In genomic region chr7:84049034-84049433, GRCh38 we compare ENCODE assay signal across 18 cellular contexts.
A peak's percentile ranks its signal among the peaks of the same experiment; 100 is the strongest.
DNase-seq lines count a peak whose midpoint lies in the region; ATAC-seq and TF ChIP-seq lines count a peak whose summit lies in the region.
"Had no signal": no experiment of that assay in that cellular context is flagged by ENCODE, and none has a peak within 500 bp of the region (broad histone marks: within the 10 kb centered on the region; RNA-seq: fewer than 3 reads in every experiment).

No MANE protein-coding gene starts in this region.

- no peaks in the 10 kb centered on the region for H3K79me2 ChIP-seq in mammary epithelial cell (ENCODE audit: insufficient read depth, low read length)

- no peak overlapping the region for H3K27ac ChIP-seq in mammary epithelial cell (ENCODE audit: insufficient read depth, low read depth, low read length)
- H3K27ac ChIP-seq: 22Rv1, BLaER1 had no signal

- H4K20me1 ChIP-seq in mammary epithelial cell (ENCODE audit: insufficient read depth, low read length), result no peaks in the 10 kb centered on the region
- H4K20me1 ChIP-seq: BLaER1 had no signal

- peak overlapping the region; percentile 4 for H3K4me2 ChIP-seq in mammary epithelial cell (ENCODE audit: insufficient read depth, low read depth, low read length)
- H3K4me2 ChIP-seq: BLaER1 had no signal

- H3K27ac Mint-ChIP-seq in MCF 10A (ENCODE audit: low read depth, unreplicated experiment), result no peak overlapping the region
- H3K27ac Mint-ChIP-seq in T-helper 17 cell, result no peak overlapping the region
- H3K27ac Mint-ChIP-seq: CD4-positive, CD25-positive, alpha-beta regulatory T cell; HFFc6 had no signal

- H3K4me3 Mint-ChIP-seq in MCF 10A (ENCODE audit: unreplicated experiment), result no peak overlapping the region
- H3K4me3 Mint-ChIP-seq in T-helper 17 cell, result no peak overlapping the region
- H3K4me3 Mint-ChIP-seq: CD4-positive, CD25-positive, alpha-beta regulatory T cell; HFFc6 had no signal

- in situ Hi-C loops in mammary epithelial cell (cut with MboI; ENCODE audit: low sequenced_read_pairs in 2 of 2), result no loop called here

- H3K9me3 Mint-ChIP-seq in MCF 10A (ENCODE audit: unreplicated experiment), result peaks cover 5% of the 10 kb centered on the region
- H3K9me3 Mint-ChIP-seq: HFFc6 had no signal

- no peaks in the 10 kb centered on the region for H3K27me3 ChIP-seq in mammary epithelial cell (ENCODE audit: insufficient read depth, low read length)
- H3K27me3 ChIP-seq: BLaER1 had no signal

- H3K36me3 ChIP-seq in mammary epithelial cell (ENCODE audit: insufficient read depth, low read length), result no peaks in the 10 kb centered on the region
- H3K36me3 ChIP-seq: BLaER1, HAP-1 had no signal

- BruUV-seq in mammary epithelial cell (replicated peaks; lab: Mats Ljungman, UMichigan), result no TSS peak
- no TSS peak for BruUV-seq in MCF 10A (replicated peaks; lab: Mats Ljungman, UMichigan)

- dilution Hi-C loops in mammary epithelial cell (cut with HindIII; ENCODE audit: low sequenced_read_pairs), result no loop called here

- CTCF ChIA-PET in mammary epithelial cell (lab: Charles Lee; ENCODE audit: low non-redundant PET), result no interaction called here
- CTCF ChIA-PET in MCF 10A (lab: Yijun Ruan, JAX), result interaction anchor here (0.6 kb wide), 1 partner anchor 1471 kb away, joined by 3 read pairs; no protein-coding TSS in a partner anchor

- intact Hi-C loops in mammary epithelial cell (cut with micrococcal nuclease) (no loop called here), MCF 10A (cut with micrococcal nuclease) (no loop called here)

- no peak for ATAC-seq in HG02885 (IDR thresholded peaks at IDR 0.05; ENCODE audit: poor library complexity, unreplicated experiment)
- ATAC-seq in GM18870 (IDR thresholded peaks at IDR 0.05; ENCODE audit: unreplicated experiment), result no peak
- ATAC-seq in T-helper 17 cell, result no peak
- ATAC-seq: HepG2 had no signal

- no peak overlapping the region for H2AFZ ChIP-seq in mammary epithelial cell (ENCODE audit: low read depth, low read length)

- DNase-seq in mammary epithelial cell (peak; percentile 60), MCF 10A (ENCODE audit: unreplicated experiment) (no peak), RPMI7951 (ENCODE audit: low read depth) (peak; percentile 12), dermis blood vessel endothelial cell (peak; percentile 40), ecto neural progenitor cell (ENCODE audit: low spot score) (no peak), T-helper 17 cell (no peak)
- DNase-seq: AML-193; CD4-positive, CD25-positive, alpha-beta regulatory T cell; DMS79; GDM1; GOT3; HFFc6 had no signal

- H3K27me3 Mint-ChIP-seq in MCF 10A (ENCODE audit: insufficient read depth, unreplicated experiment) (no peaks in the 10 kb centered on the region), T-helper 17 cell (no peaks in the 10 kb centered on the region)
- H3K27me3 Mint-ChIP-seq: CD4-positive, CD25-positive, alpha-beta regulatory T cell had no signal

- H3K4me1 ChIP-seq in mammary epithelial cell (ENCODE audit: insufficient read depth, low read length), result peaks cover 7% of the 10 kb centered on the region
- H3K4me1 ChIP-seq: BLaER1, HAP-1 had no signal

- no peak overlapping the region for H3K9ac ChIP-seq in mammary epithelial cell (ENCODE audit: insufficient read depth, low read length)
- H3K9ac ChIP-seq: BLaER1 had no signal

- TF ChIP-seq CTCF in mammary epithelial cell (conservative IDR thresholded peaks at IDR 0.05 in 1 of 2, IDR thresholded peaks at IDR 0.05 in 1 of 2; ENCODE audit: extremely low read depth in 1 of 2, insufficient read depth in 1 of 2, low read depth in 1 of 2, low read length in 2 of 2), result no peak
- TF ChIP-seq CTCF in MCF 10A (IDR thresholded peaks at IDR 0.05; ENCODE audit: unreplicated experiment), result no peak

- POLR2A ChIA-PET in MCF 10A (lab: Yijun Ruan, JAX), result no interaction called here

- H3K4me1 Mint-ChIP-seq in MCF 10A (ENCODE audit: insufficient read depth, unreplicated experiment), result peaks cover 3% of the 10 kb centered on the region
- no peaks in the 10 kb centered on the region for H3K4me1 Mint-ChIP-seq in T-helper 17 cell

- H3K4me3 ChIP-seq in mammary epithelial cell (replicated peaks in 1 of 3; ENCODE audit: insufficient read depth in 1 of 3, low read depth in 2 of 3, low read length in 3 of 3), result no peak overlapping the region
- H3K4me3 ChIP-seq: BLaER1, HAP-1 had no signal

- H3K9me3 ChIP-seq in mammary epithelial cell (replicated peaks; ENCODE audit: insufficient read depth, low read length) (no peaks in the 10 kb centered on the region), T-helper 17 cell (ENCODE audit: control insufficient read depth, low read length, poor library complexity, severe bottlenecking) (no peaks in the 10 kb centered on the region)
- H3K9me3 ChIP-seq: BLaER1, HAP-1 had no signal

- no peaks in the 10 kb centered on the region for H3K36me3 Mint-ChIP-seq in MCF 10A (ENCODE audit: insufficient read depth, unreplicated experiment)
- H3K36me3 Mint-ChIP-seq in T-helper 17 cell (ENCODE audit: low read depth), result no peaks in the 10 kb centered on the region
- H3K36me3 Mint-ChIP-seq: CD4-positive, CD25-positive, alpha-beta regulatory T cell had no signal

Comparison
In these comparisons a context has a peak if more than half of its experiments do, and no peak if none do; other contexts are left out.
1. DNase-seq: peak in mammary epithelial cell (single experiment), RPMI7951 (single experiment) and dermis blood vessel endothelial cell (single experiment); none in MCF 10A (single experiment), ecto neural progenitor cell (single experiment) and T-helper 17 cell (0 of 3).